In genomic region chr11:118766035-118766434, GRCh38 we compare ENCODE assay signal across 21 cellular contexts. TPM values are rescaled to one million over a fixed set of nuclear protein-coding genes. Genes with fewer than 3 reads are reported as not detected.
A peak's percentile ranks its signal among the peaks of the same experiment; 100 is the strongest.
DNase-seq lines count a peak whose midpoint lies in the region; ATAC-seq and TF ChIP-seq lines count a peak whose summit lies in the region.
"Had no signal": no experiment of that assay in that cellular context is flagged by ENCODE, and none has a peak within 500 bp of the region (broad histone marks: within the 10 kb centered on the region; RNA-seq: fewer than 3 reads in every experiment).

No MANE protein-coding gene starts in this region.

- no peak for DNase-seq in activated naive CD8-positive, alpha-beta T cell treated with anti-CD3 and anti-CD28 coated beads for 36 hours
- DNase-seq in CD4-positive, alpha-beta T cell = no peak
- DNase-seq in WTC11 (ENCODE audit: low spot score) (no peak), NCI-H2227 treated with DMSO at 0.1 percent for 48 hours (lab: John Stamatoyannopoulos, UW) (no peak), esophagus muscularis mucosa (ENCODE audit: extremely low spot score) (no peak), islet precursor cell (no peak)
- no peak for DNase-seq in effector memory CD8-positive, alpha-beta T cell
- DNase-seq: 8988T; ACHN; AML-193; BE2C; Caco-2; CD8-positive, alpha-beta T cell; DMS153; DND-41; GM23248; H7; HCEC 1CT had no signal

- no peak for TF ChIP-seq POLR2A in esophagus muscularis mucosa (IDR thresholded peaks at IDR 0.05; ENCODE audit: low read depth)

- POLR2A ChIA-PET in CD4-positive, alpha-beta T cell (lab: Charles Lee) = interaction anchor here (0.6 to 1.4 kb wide), 3 partner anchors 17 to 110 kb away, joined by 3 to 4 read pairs (median 3); no protein-coding TSS in a partner anchor
- POLR2A ChIA-PET in WTC11 (lab: Charles Lee) = no interaction called here

- no peaks in the 10 kb centered on the region for H3K27me3 Mint-ChIP-seq in activated naive CD8-positive, alpha-beta T cell
- H3K27me3 Mint-ChIP-seq in activated naive CD8-positive, alpha-beta T cell treated with anti-CD3 and anti-CD28 coated beads for 36 hours = no peaks in the 10 kb centered on the region
- H3K27me3 Mint-ChIP-seq in CD4-positive, alpha-beta T cell = no peaks in the 10 kb centered on the region
- H3K27me3 Mint-ChIP-seq in WTC11 (ENCODE audit: low read depth) = no peaks in the 10 kb centered on the region
- H3K27me3 Mint-ChIP-seq in effector memory CD8-positive, alpha-beta T cell = no peaks in the 10 kb centered on the region

- H3K27ac ChIP-seq in CD4-positive, alpha-beta T cell (ENCODE audit: low read depth, low read length) = no peak overlapping the region
- no peak overlapping the region for H3K27ac ChIP-seq in esophagus muscularis mucosa (replicated peaks in 1 of 4)
- H3K27ac ChIP-seq: A549; BLaER1 treated with 17β-estradiol and CSF1 and Interleukin-3, amounts not matched to agents 10 nM and 100 nM; GM23248 had no signal

- 92% methylated on average over 4 of the region's 4 CpGs for WGBS in esophagus muscularis mucosa

- no peaks in the 10 kb centered on the region for H3K9me3 Mint-ChIP-seq in activated naive CD8-positive, alpha-beta T cell (ENCODE audit: low read depth)
- no peaks in the 10 kb centered on the region for H3K9me3 Mint-ChIP-seq in activated naive CD8-positive, alpha-beta T cell treated with anti-CD3 and anti-CD28 coated beads for 36 hours
- no peaks in the 10 kb centered on the region for H3K9me3 Mint-ChIP-seq in CD4-positive, alpha-beta T cell
- H3K9me3 Mint-ChIP-seq in WTC11 = no peaks in the 10 kb centered on the region
- no peaks in the 10 kb centered on the region for H3K9me3 Mint-ChIP-seq in effector memory CD8-positive, alpha-beta T cell
- H3K9me3 Mint-ChIP-seq: CD8-positive, alpha-beta T cell had no signal

- peak overlapping the region; percentile 34 for H3K27ac Mint-ChIP-seq in activated naive CD8-positive, alpha-beta T cell
- no peak overlapping the region for H3K27ac Mint-ChIP-seq in activated naive CD8-positive, alpha-beta T cell treated with anti-CD3 and anti-CD28 coated beads for 36 hours
- H3K27ac Mint-ChIP-seq in CD4-positive, alpha-beta T cell = peak overlapping the region; percentile 44
- H3K27ac Mint-ChIP-seq in WTC11 = no peak overlapping the region
- peak overlapping the region; percentile 59 to 73 for H3K27ac Mint-ChIP-seq in effector memory CD8-positive, alpha-beta T cell

- H3K4me1 Mint-ChIP-seq in activated naive CD8-positive, alpha-beta T cell (ENCODE audit: low read depth) = peaks cover 54% of the 10 kb centered on the region
- H3K4me1 Mint-ChIP-seq in activated naive CD8-positive, alpha-beta T cell treated with anti-CD3 and anti-CD28 coated beads for 36 hours = peaks cover 33% of the 10 kb centered on the region
- H3K4me1 Mint-ChIP-seq in CD4-positive, alpha-beta T cell (ENCODE audit: low read depth) = peaks cover 51% of the 10 kb centered on the region
- H3K4me1 Mint-ChIP-seq in WTC11 = no peaks in the 10 kb centered on the region
- H3K4me1 Mint-ChIP-seq in effector memory CD8-positive, alpha-beta T cell (ENCODE audit: low read depth in 2 of 2) = peaks cover 19 to 51% of the 10 kb centered on the region in 2 donors

- H3K4me3 Mint-ChIP-seq in activated naive CD8-positive, alpha-beta T cell = no peak overlapping the region
- H3K4me3 Mint-ChIP-seq in activated naive CD8-positive, alpha-beta T cell treated with anti-CD3 and anti-CD28 coated beads for 36 hours = no peak overlapping the region
- H3K4me3 Mint-ChIP-seq in CD4-positive, alpha-beta T cell = no peak overlapping the region
- H3K4me3 Mint-ChIP-seq in WTC11 = no peak overlapping the region
- no peak overlapping the region for H3K4me3 Mint-ChIP-seq in effector memory CD8-positive, alpha-beta T cell
- H3K4me3 Mint-ChIP-seq: CD8-positive, alpha-beta T cell had no signal

- CTCF ChIA-PET in CD4-positive, alpha-beta T cell (lab: Charles Lee) = interaction anchor here (2.5 kb wide), 1 partner anchor 76 kb away, joined by 9 read pairs; no protein-coding TSS in a partner anchor
- CTCF ChIA-PET in WTC11 (lab: Charles Lee) = interaction anchor here (0.9 to 3.1 kb wide), 2 partner anchors 76 kb away, joined by 3 to 12 read pairs; no protein-coding TSS in a partner anchor

- H3K4me1 ChIP-seq in esophagus muscularis mucosa = peaks cover 35 to 55% (median 48%) of the 10 kb centered on the region in 4 donors
- H3K4me1 ChIP-seq: BE2C had no signal

- TF ChIP-seq CTCF in CD4-positive, alpha-beta T cell (IDR thresholded peaks at IDR 0.05) = no peak
- no peak for TF ChIP-seq CTCF in WTC11 (IDR thresholded peaks at IDR 0.05)
- no peak for TF ChIP-seq CTCF in esophagus muscularis mucosa (IDR thresholded peaks at IDR 0.05)

- no peak for TF ChIP-seq EP300 in esophagus muscularis mucosa (IDR thresholded peaks at IDR 0.05)

- no peaks in the 10 kb centered on the region for H3K9me3 ChIP-seq in CD4-positive, alpha-beta T cell (ENCODE audit: control insufficient read depth, low read length)
- H3K9me3 ChIP-seq in esophagus muscularis mucosa = no peaks in the 10 kb centered on the region
- H3K9me3 ChIP-seq: A549; BE2C; BLaER1 treated with 17β-estradiol and CSF1 and Interleukin-3, amounts not matched to agents 10 nM and 100 nM; Caco-2 had no signal

- intact Hi-C loops in CD4-positive, alpha-beta T cell (cut with DNase I, micrococcal nuclease) = loop anchor here in 1 of 2 experiments (2.0 kb wide), 1 partner anchor 13 kb away; no protein-coding TSS in a partner anchor
- intact Hi-C loops in esophagus muscularis mucosa (cut with DNase I) = loop anchor here (10.0 kb wide), 1 partner anchor 71 kb away; no protein-coding TSS in a partner anchor

- H3K36me3 Mint-ChIP-seq in activated naive CD8-positive, alpha-beta T cell = peaks cover 2% of the 10 kb centered on the region
- peaks cover 43% of the 10 kb centered on the region for H3K36me3 Mint-ChIP-seq in activated naive CD8-positive, alpha-beta T cell treated with anti-CD3 and anti-CD28 coated beads for 36 hours
- peaks cover 98% of the 10 kb centered on the region for H3K36me3 Mint-ChIP-seq in CD4-positive, alpha-beta T cell (ENCODE audit: low read depth)
- peaks cover 66% of the 10 kb centered on the region for H3K36me3 Mint-ChIP-seq in WTC11
- peaks cover 98% of the 10 kb centered on the region for H3K36me3 Mint-ChIP-seq in effector memory CD8-positive, alpha-beta T cell (ENCODE audit: insufficient read depth)

- H3K36me3 ChIP-seq in esophagus muscularis mucosa = peaks cover 45 to 72% (median 56%) of the 10 kb centered on the region in 4 donors

- no peak overlapping the region for H3K4me3 ChIP-seq in esophagus muscularis mucosa
- H3K4me3 ChIP-seq: A549; BLaER1 treated with 17β-estradiol and CSF1 and Interleukin-3, amounts not matched to agents 10 nM and 100 nM; GM23248 had no signal

- H3K27me3 ChIP-seq in CD4-positive, alpha-beta T cell (ENCODE audit: control insufficient read depth, insufficient read depth, low read length) = no peaks in the 10 kb centered on the region
- H3K27me3 ChIP-seq in esophagus muscularis mucosa = no peaks in the 10 kb centered on the region
- H3K27me3 ChIP-seq: BE2C; BLaER1 treated with 17β-estradiol and CSF1 and Interleukin-3, amounts not matched to agents 10 nM and 100 nM had no signal

- ATAC-seq in CD4-positive, alpha-beta T cell (ENCODE audit: poor library complexity) = no peak
- no peak for ATAC-seq in WTC11
- no peak for ATAC-seq in effector memory CD8-positive, alpha-beta T cell (replicated peaks)
- ATAC-seq: A549 had no signal

TF ChIP-seq in WTC11, 78 proteins besides CTCF, POLR2A, EP300 and RAD21 (continues in another document):
- TF ChIP-seq MAX (CRISPR knock-in tag; IDR thresholded peaks at IDR 0.05) (no peak), ZNF121 (CRISPR knock-in tag; IDR thresholded peaks at IDR 0.05) (peak; percentile 63; the same call in 1 of the 2 replicates), CREB1 (CRISPR knock-in tag; IDR thresholded peaks at IDR 0.05) (no peak), STAT6 (CRISPR knock-in tag; conservative IDR thresholded peaks at IDR 0.05; ENCODE audit: low read depth) (no peak), ZNF512 (CRISPR knock-in tag; IDR thresholded peaks at IDR 0.05; ENCODE audit: borderline replicate concordance) (no peak), KAT7 (CRISPR knock-in tag; IDR thresholded peaks at IDR 0.05; ENCODE audit: borderline replicate concordance) (no peak)

RNA-seq across cellular contexts. Expression of gene DDX6, which starts 24.9 kb away (rescaled TPM):
- 100 to 1,000 TPM; 148 to 150 TPM for total RNA-seq in activated naive CD8-positive, alpha-beta T cell treated with anti-CD3 and anti-CD28 coated beads for 36 hours
- 100 to 1,000 TPM; 341 to 355 TPM for total RNA-seq in CD4-positive, alpha-beta T cell
- total RNA-seq in WTC11 (2021) (151 to 167 TPM (median 166 TPM) in 3 replicates), esophagus muscularis mucosa (100 to 1,000 TPM in 3 of 4 donors, 10 to 100 TPM in 1; 92.9 to 113 (median 105) TPM)

Comparison
In these comparisons a context has a peak if more than half of its experiments do, and no peak if none do; other contexts are left out.
1. H3K27ac Mint-ChIP-seq: peak in activated naive CD8-positive, alpha-beta T cell (single experiment), CD4-positive, alpha-beta T cell (single experiment) and effector memory CD8-positive, alpha-beta T cell (2 of 2); none in activated naive CD8-positive, alpha-beta T cell treated with anti-CD3 and anti-CD28 coated beads for 36 hours (single experiment) and WTC11 (single experiment).